In the genomic region with DNA sequence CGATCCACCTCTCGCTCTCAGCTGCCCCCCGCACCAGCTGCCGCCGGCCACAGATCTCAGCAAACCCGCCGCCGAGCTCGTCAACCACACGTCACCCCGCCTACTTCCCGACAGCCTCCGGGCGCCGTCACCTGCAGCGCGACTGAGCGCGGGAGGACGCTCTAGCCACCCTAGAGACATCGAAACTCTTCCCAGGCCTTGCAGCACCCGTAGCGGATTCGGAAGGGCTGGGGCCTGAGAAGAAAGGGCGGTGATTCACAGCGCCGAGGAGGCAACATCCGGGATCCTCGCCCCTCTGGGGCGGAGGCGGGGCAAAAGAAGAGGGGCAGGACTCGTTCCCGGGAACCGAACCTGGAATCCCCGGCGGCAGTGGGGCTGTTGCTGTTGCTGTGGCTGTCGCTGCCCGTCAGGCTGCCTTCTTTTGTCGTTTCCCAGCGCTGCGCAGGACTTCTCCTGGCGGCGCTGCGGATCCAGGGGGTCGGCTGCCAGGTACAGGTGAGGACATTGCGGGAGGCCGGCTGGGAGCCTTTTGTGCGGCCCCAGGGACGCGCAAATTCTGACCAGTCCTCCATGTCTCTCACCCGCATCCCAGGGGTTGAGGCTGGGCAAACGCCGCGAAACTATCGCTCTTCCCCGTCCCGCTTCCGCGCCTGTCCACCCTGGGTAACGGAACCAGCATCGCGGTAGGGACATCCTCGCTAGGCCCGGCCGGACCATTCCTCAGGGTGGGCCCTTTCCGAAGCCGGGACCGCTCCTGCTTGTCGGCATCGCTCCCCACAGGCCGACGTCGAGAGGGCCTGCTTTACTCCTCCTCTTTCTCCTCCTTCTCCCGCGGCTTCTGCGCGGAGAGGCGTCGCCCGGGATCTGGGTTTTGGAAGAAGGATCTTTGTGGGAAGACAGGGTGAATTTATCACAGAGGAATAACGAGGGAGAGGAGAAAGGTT, we compare ENCODE assay signal across 8 cellular contexts. TPM values are rescaled to one million over a fixed set of nuclear protein-coding genes. Genes with fewer than 3 reads are reported as not detected.
DNase-seq lines count a peak whose midpoint lies in the region; ATAC-seq and TF ChIP-seq lines count a peak whose summit lies in the region.

TSS of gene RO60 (plus strand) at position 331 of the 944 bp plus-strand sequence. CDS start 9,443 bp downstream, outside the sequence.
TSS of gene UCHL5 (minus strand) at position 79 of the 944 bp plus-strand sequence. CDS start 100 bp downstream, outside the sequence.

- H2AK5ac ChIP-seq in IMR-90 (ENCODE audit: low read depth, low read length) = peak within 1 kb of the TSS; percentile 86

- dilution Hi-C loops in IMR-90 (cut with HindIII; ENCODE audit: low sequenced_read_pairs, unreplicated experiment) = no loop called here

- H2BK20ac ChIP-seq in IMR-90 (ENCODE audit: low read depth, low read length) = no peak within 1 kb of the TSS

- TF ChIP-seq POLR2A in IMR-90 (IDR thresholded peaks at IDR 0.05; ENCODE audit: low read depth, low read length) = peak; percentile 93

- BruUV-seq in IMR-90 (replicated peaks; lab: Mats Ljungman, UMichigan) = no TSS peak

- H3K4me1 ChIP-seq in IMR-90 (ENCODE audit: control insufficient read depth, insufficient read depth, low read length) (peaks cover 2% of the 10 kb centered on the region; the same call in 1 of the 2 replicates), mononuclear cell (ENCODE audit: insufficient read depth, low read length) (peaks cover 23% of the 10 kb centered on the region)

- H3K27ac ChIP-seq in IMR-90 (ENCODE audit: insufficient read depth, low read length) = peak within 1 kb of the TSS; percentile 95

- H3K79me1 ChIP-seq in IMR-90 (ENCODE audit: low read depth in 1 of 2, low read length in 2 of 2) = peaks cover 8 to 44% of the 10 kb centered on the region in 2 experiments; a peak in 3 of 4 replicates

- no peaks in the 10 kb centered on the region for H3K36me3 ChIP-seq in IMR-90 (ENCODE audit: control insufficient read depth, insufficient read depth, low read length)

- peak within 1 kb of the TSS; percentile 85 for H4K91ac ChIP-seq in IMR-90 (ENCODE audit: insufficient read depth, low read depth, low read length)

- in situ Hi-C loops in IMR-90 (cut with MboI; ENCODE audit: low sequenced_read_pairs) = no loop called here

- H3K9me3 ChIP-seq in IMR-90 (ENCODE audit: control insufficient read depth, insufficient read depth, low read length) (no peaks in the 10 kb centered on the region), mononuclear cell (ENCODE audit: low read depth, low read length) (no peaks in the 10 kb centered on the region)

- no peak within 1 kb of the TSS; the same call in 1 of the 2 replicates for H2BK120ac ChIP-seq in IMR-90 (ENCODE audit: low read depth, low read length)

- intact Hi-C loops in IMR-90 (cut with micrococcal nuclease) = loop anchor here (1.0 to 2.0 kb wide), 2 partner anchors 45 to 63 kb away; partner anchors contain the start of genes CDC73 and GLRX2

- H3K4ac ChIP-seq in IMR-90 (ENCODE audit: low read depth, low read length) = peak within 1 kb of the TSS; percentile 89

- ATAC-seq in GM21528 (IDR thresholded peaks at IDR 0.05; ENCODE audit: low FRiP score, unreplicated experiment) (peak; percentile 95), IMR-90 (ENCODE audit: low read depth) (peak; percentile 89)

- peaks cover 8% of the 10 kb centered on the region for H3K9me1 ChIP-seq in IMR-90 (ENCODE audit: insufficient read depth, low read length)

- peak within 1 kb of the TSS; percentile 84 for H2BK5ac ChIP-seq in IMR-90 (ENCODE audit: low read depth, low read length, poor library complexity, severe bottlenecking)

- peak within 1 kb of the TSS; percentile 68 for H3K56ac ChIP-seq in IMR-90 (ENCODE audit: extremely low read depth, insufficient read depth, low read length)

- WGBS in IMR-90 (ENCODE audit: extremely low coverage in 2 of 2, insufficient read length in 1 of 2), 2 experiments = 0% methylated on average over 21 of the region's 81 CpGs; no CpG with 5 or more reads in 1 of the 2 experiments

- H3K27me3 ChIP-seq in IMR-90 (ENCODE audit: control insufficient read depth, insufficient read depth, low read length) (no peaks in the 10 kb centered on the region), mononuclear cell (ENCODE audit: insufficient read depth, low read length) (no peaks in the 10 kb centered on the region)

- H3K9ac ChIP-seq in IMR-90 (ENCODE audit: low read depth, low read length) = peak within 1 kb of the TSS; percentile 98

- no peak for TF ChIP-seq RAD21 in IMR-90 (IDR thresholded peaks at IDR 0.05; ENCODE audit: low read length)

- no peak for TF ChIP-seq CTCF in IMR-90 (conservative IDR thresholded peaks at IDR 0.05; ENCODE audit: low read depth, low read length)

- DNase-seq in DMS 273 treated with DMSO at 0.1 percent for 48 hours (lab: John Stamatoyannopoulos, UW) = peak; percentile 94
- peak; percentile 99 for DNase-seq in IMR-90
- DNase-seq in OCI-M1 (lab: John Stamatoyannopoulos, UW) = peak; percentile 99
- peak; percentile 93 for DNase-seq in activated T-cell treated with anti-CD3 and anti-CD28 coated beads for 24 hours (ENCODE audit: low read depth)
- DNase-seq in epidermal melanocyte (ENCODE audit: insufficient read length, low spot score) = peak; percentile 65
- peak; percentile 80 to 90 for DNase-seq in stimulated activated CD8-positive, alpha-beta memory T cell treated with anti-CD3 and anti-CD28 coated beads, Interleukin-4, amount 100 ng/mL, for 1 hour (ENCODE audit: low read depth in 2 of 2, low spot score in 1 of 2)

- peak within 1 kb of the TSS; percentile 87 for H4K5ac ChIP-seq in IMR-90 (ENCODE audit: low read depth, low read length)

- peaks cover 14% of the 10 kb centered on the region; the same call in 1 of the 2 replicates for H4K20me1 ChIP-seq in IMR-90 (ENCODE audit: insufficient read depth, low read length)

- H3K4me3 ChIP-seq in IMR-90 (ENCODE audit: insufficient read depth, low read depth, low read length) (peak within 1 kb of the TSS; percentile 82), mononuclear cell (ENCODE audit: low read length) (peak within 1 kb of the TSS; percentile 91)

- peak within 1 kb of the TSS; percentile 96 for H2AFZ ChIP-seq in IMR-90 (replicated peaks; ENCODE audit: low read length, poor library complexity)

- H2BK15ac ChIP-seq in IMR-90 (ENCODE audit: low read depth, low read length) = no peak within 1 kb of the TSS

- H3K23ac ChIP-seq in IMR-90 (ENCODE audit: low read depth, low read length) = peak within 1 kb of the TSS; percentile 94

- POLR2A ChIA-PET in IMR-90 (lab: Charles Lee; ENCODE audit: unreplicated experiment) = interaction anchor here (0.7 kb wide), 1 partner anchor 244 kb away, joined by 3 read pairs; no protein-coding TSS in a partner anchor

- peak within 1 kb of the TSS; percentile 69 to 80 for H4K8ac ChIP-seq in IMR-90 (ENCODE audit: low read depth in 2 of 2, low read length in 2 of 2)

- H3K18ac ChIP-seq in IMR-90 (ENCODE audit: low read depth, low read length) = peak within 1 kb of the TSS; percentile 87

- CTCF ChIA-PET in IMR-90 (lab: Yijun Ruan, JAX) = no interaction called here

- H2AK9ac ChIP-seq in IMR-90 (replicated peaks; ENCODE audit: low read depth, low read length, poor library complexity) = peak within 1 kb of the TSS; percentile 63

- peak within 1 kb of the TSS; percentile 90 for H3K4me2 ChIP-seq in IMR-90 (ENCODE audit: low read depth, low read length)

- H3K14ac ChIP-seq in IMR-90 (replicated peaks; ENCODE audit: low read depth, low read length) = peak within 1 kb of the TSS; percentile 87

TF ChIP-seq in IMR-90, 13 proteins besides CTCF, POLR2A, EP300 and RAD21 (continues in another document):
- TF ChIP-seq, protein P1, sequence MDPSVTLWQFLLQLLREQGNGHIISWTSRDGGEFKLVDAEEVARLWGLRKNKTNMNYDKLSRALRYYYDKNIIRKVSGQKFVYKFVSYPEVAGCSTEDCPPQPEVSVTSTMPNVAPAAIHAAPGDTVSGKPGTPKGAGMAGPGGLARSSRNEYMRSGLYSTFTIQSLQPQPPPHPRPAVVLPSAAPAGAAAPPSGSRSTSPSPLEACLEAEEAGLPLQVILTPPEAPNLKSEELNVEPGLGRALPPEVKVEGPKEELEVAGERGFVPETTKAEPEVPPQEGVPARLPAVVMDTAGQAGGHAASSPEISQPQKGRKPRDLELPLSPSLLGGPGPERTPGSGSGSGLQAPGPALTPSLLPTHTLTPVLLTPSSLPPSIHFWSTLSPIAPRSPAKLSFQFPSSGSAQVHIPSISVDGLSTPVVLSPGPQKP (IDR thresholded peaks at IDR 0.05; ENCODE audit: borderline replicate concordance, low read depth, low read length) = no peak
- TF ChIP-seq, protein P2, sequence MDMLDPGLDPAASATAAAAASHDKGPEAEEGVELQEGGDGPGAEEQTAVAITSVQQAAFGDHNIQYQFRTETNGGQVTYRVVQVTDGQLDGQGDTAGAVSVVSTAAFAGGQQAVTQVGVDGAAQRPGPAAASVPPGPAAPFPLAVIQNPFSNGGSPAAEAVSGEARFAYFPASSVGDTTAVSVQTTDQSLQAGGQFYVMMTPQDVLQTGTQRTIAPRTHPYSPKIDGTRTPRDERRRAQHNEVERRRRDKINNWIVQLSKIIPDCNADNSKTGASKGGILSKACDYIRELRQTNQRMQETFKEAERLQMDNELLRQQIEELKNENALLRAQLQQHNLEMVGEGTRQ (IDR thresholded peaks at IDR 0.05; ENCODE audit: low read depth, low read length) = peak; percentile 61
- TF ChIP-seq MAFK (IDR thresholded peaks at IDR 0.05; ENCODE audit: low read depth, low read length) (no peak), MAZ (IDR thresholded peaks at IDR 0.05; ENCODE audit: borderline replicate concordance, low read depth, low read length) (peak; percentile 90), NFE2L2 (IDR thresholded peaks at IDR 0.05; ENCODE audit: low read depth, low read length) (0 out of 2 replicates have a peak, but pooled peaks have one; percentile 19), RFX5 (IDR thresholded peaks at IDR 0.05; ENCODE audit: low read depth, low read length) (no peak), CHD1 (IDR thresholded peaks at IDR 0.05; ENCODE audit: low read depth, low read length) (peak; percentile 86; the same call in 1 of the 2 replicates), MXI1 (IDR thresholded peaks at IDR 0.05; ENCODE audit: borderline replicate concordance, low read depth, low read length) (0 out of 2 replicates have a peak, but pooled peaks have one; percentile 42), BHLHE40 (IDR thresholded peaks at IDR 0.05; ENCODE audit: low read depth, low read length) (peak; percentile 87), RCOR1 (IDR thresholded peaks at IDR 0.05; ENCODE audit: insufficient replicate concordance, low read length) (peak; percentile 89), CEBPB (IDR thresholded peaks at IDR 0.05; ENCODE audit: low read depth, low read length) (peak; percentile 49; the same call in 1 of the 2 replicates)

RNA-seq across cellular contexts. Expression of gene RO60, which starts in this region (rescaled TPM):
- total RNA-seq in IMR-90 (2012; rRNA removed) = 161 and 184 TPM in 2 replicates
- 9.6 and 10.9 TPM in 2 replicates for polyA plus RNA-seq in IMR-90 (2012; rRNA removed)
- polyA plus RNA-seq in IMR-90 (2012; cell fraction: cytosol; rRNA removed) = 3.3 and 5.7 TPM in 2 replicates
- polyA plus RNA-seq in IMR-90 (2012; cell fraction: nucleus; rRNA removed; ENCODE audit: low replicate concordance) = 6.4 and 10.0 TPM in 2 replicates
- total RNA-seq in mononuclear cell = 105 TPM

RNA-seq across cellular contexts. Expression of gene UCHL5, which starts in this region (rescaled TPM):
- 12.9 and 25.8 TPM in 2 replicates for total RNA-seq in IMR-90 (2012; rRNA removed)
- 15.7 and 18.4 TPM in 2 replicates for polyA plus RNA-seq in IMR-90 (2012; rRNA removed)
- 3.5 and 9.1 TPM in 2 replicates for polyA plus RNA-seq in IMR-90 (2012; cell fraction: cytosol; rRNA removed)
- 8.0 and 9.8 TPM in 2 replicates for polyA plus RNA-seq in IMR-90 (2012; cell fraction: nucleus; rRNA removed; ENCODE audit: low replicate concordance)
- 19.7 TPM for total RNA-seq in mononuclear cell

Comparison
In these comparisons a context has a peak if more than half of its experiments do, and no peak if none do; other contexts are left out.
1. Peak in every context shown above with its lines: DNase-seq, ATAC-seq, H3K4me3 ChIP-seq and H3K27ac ChIP-seq.